Comparison of ENCODE assay signal across 10 cellular contexts in the genomic region with DNA sequence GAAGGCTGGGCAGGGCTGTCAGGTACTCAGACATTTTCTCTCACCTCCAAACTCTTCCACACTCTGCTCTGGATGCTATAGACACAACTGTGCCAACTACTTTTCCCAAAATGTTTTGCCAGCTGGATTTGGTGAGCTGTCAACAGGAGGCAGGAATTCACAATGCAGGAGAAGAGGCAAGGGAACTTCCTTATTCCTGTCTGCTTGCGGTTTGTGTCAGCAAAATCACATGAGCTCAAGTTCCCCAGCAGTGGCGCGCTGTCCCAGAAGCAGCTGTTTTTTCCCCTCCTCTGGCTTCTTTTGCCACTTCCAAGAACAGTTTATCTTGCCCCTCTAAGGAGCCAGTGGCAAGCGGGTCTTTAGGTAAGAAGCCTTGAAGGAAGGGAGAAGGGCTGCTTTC.
DNase-seq lines count a peak whose midpoint lies in the region; ATAC-seq and TF ChIP-seq lines count a peak whose summit lies in the region.
"Had no signal": no experiment of that assay in that cellular context is flagged by ENCODE, and none has a peak within 500 bp of the region (broad histone marks: within the 10 kb centered on the region; RNA-seq: fewer than 3 reads in every experiment).

No MANE protein-coding gene starts in this region.

- no peaks in the 10 kb centered on the region for H3K9me3 ChIP-seq in MG63

- peaks cover 48% of the 10 kb centered on the region for H3K4me1 Mint-ChIP-seq in chondrocyte (ENCODE audit: low read depth)
- H3K4me1 Mint-ChIP-seq in stimulated activated memory B cell treated with anti-CD40 and anti-IgM and Interleukin-4, amounts not matched to agents 10 μg/mL and 1 μg/mL and 100 μg/mL, for 72 hours: no peaks in the 10 kb centered on the region

- no peaks in the 10 kb centered on the region for H3K9me3 Mint-ChIP-seq in chondrocyte (ENCODE audit: low read depth)
- H3K9me3 Mint-ChIP-seq in stimulated activated memory B cell treated with anti-CD40 and anti-IgM and Interleukin-4, amounts not matched to agents 10 μg/mL and 1 μg/mL and 100 μg/mL, for 72 hours: no peaks in the 10 kb centered on the region
- H3K9me3 Mint-ChIP-seq: activated CD4-positive, alpha-beta T cell treated with anti-CD3 and anti-CD28 coated beads, Interleukin-2, amount 10 ng/mL, durations not matched to agents 24 days and 14 days had no signal

- peak; percentile 17 for DNase-seq in MG63
- DNase-seq in chondrocyte (ENCODE audit: low spot score): no peak
- DNase-seq in kidney epithelial cell (ENCODE audit: low read depth): peak; percentile 16
- DNase-seq in NCI-H2107 treated with DMSO at 0.1 percent for 48 hours (lab: John Stamatoyannopoulos, UW; ENCODE audit: unreplicated experiment): no peak
- DNase-seq: activated CD4-positive, alpha-beta T cell treated with anti-CD3 and anti-CD28 coated beads, Interleukin-2, amount 10 ng/mL, durations not matched to agents 24 days and 14 days; DMS79 treated with DMSO at 0.1 percent for 48 hours; NCI-H2029 treated with DMSO at 0.1 percent for 48 hours had no signal

- no peaks in the 10 kb centered on the region for H3K27me3 ChIP-seq in MG63
- no peaks in the 10 kb centered on the region for H3K27me3 ChIP-seq in kidney epithelial cell (ENCODE audit: control insufficient read depth, insufficient read depth, low read length)

- H3K36me3 Mint-ChIP-seq in chondrocyte (ENCODE audit: low read depth): no peaks in the 10 kb centered on the region
- H3K36me3 Mint-ChIP-seq in stimulated activated memory B cell treated with anti-CD40 and anti-IgM and Interleukin-4, amounts not matched to agents 10 μg/mL and 1 μg/mL and 100 μg/mL, for 72 hours: no peaks in the 10 kb centered on the region

- ATAC-seq in stimulated activated memory B cell treated with anti-CD40 and anti-IgM and Interleukin-4, amounts not matched to agents 10 μg/mL and 1 μg/mL and 100 μg/mL, for 72 hours: no peak
- ATAC-seq in HG02852 (IDR thresholded peaks at IDR 0.05; ENCODE audit: unreplicated experiment): no peak
- ATAC-seq in GM21529 (IDR thresholded peaks at IDR 0.05; ENCODE audit: unreplicated experiment): no peak

- H3K36me3 ChIP-seq in MG63 (no peaks in the 10 kb centered on the region), kidney epithelial cell (ENCODE audit: control insufficient read depth, insufficient read depth, low read length) (no peaks in the 10 kb centered on the region)

- H3K4me3 ChIP-seq in MG63: no peak overlapping the region
- H3K4me3 ChIP-seq in kidney epithelial cell (ENCODE audit: low read depth, low read length): no peak overlapping the region

- no peaks in the 10 kb centered on the region for H3K27me3 Mint-ChIP-seq in chondrocyte (ENCODE audit: low read depth)
- no peaks in the 10 kb centered on the region for H3K27me3 Mint-ChIP-seq in stimulated activated memory B cell treated with anti-CD40 and anti-IgM and Interleukin-4, amounts not matched to agents 10 μg/mL and 1 μg/mL and 100 μg/mL, for 72 hours
- H3K27me3 Mint-ChIP-seq: activated CD4-positive, alpha-beta T cell treated with anti-CD3 and anti-CD28 coated beads, Interleukin-2, amount 10 ng/mL, durations not matched to agents 24 days and 14 days had no signal

- peak overlapping the region; percentile 91 for H3K27ac Mint-ChIP-seq in chondrocyte (ENCODE audit: unreplicated experiment)
- peak overlapping the region; percentile 35 for H3K27ac Mint-ChIP-seq in stimulated activated memory B cell treated with anti-CD40 and anti-IgM and Interleukin-4, amounts not matched to agents 10 μg/mL and 1 μg/mL and 100 μg/mL, for 72 hours
- H3K27ac Mint-ChIP-seq: activated CD4-positive, alpha-beta T cell treated with anti-CD3 and anti-CD28 coated beads, Interleukin-2, amount 10 ng/mL, durations not matched to agents 24 days and 14 days had no signal

- H3K4me3 Mint-ChIP-seq in chondrocyte (ENCODE audit: unreplicated experiment): no peak overlapping the region
- no peak overlapping the region for H3K4me3 Mint-ChIP-seq in stimulated activated memory B cell treated with anti-CD40 and anti-IgM and Interleukin-4, amounts not matched to agents 10 μg/mL and 1 μg/mL and 100 μg/mL, for 72 hours
- H3K4me3 Mint-ChIP-seq: activated CD4-positive, alpha-beta T cell treated with anti-CD3 and anti-CD28 coated beads, Interleukin-2, amount 10 ng/mL, durations not matched to agents 24 days and 14 days had no signal

- peak; percentile 68 for TF ChIP-seq CTCF in chondrocyte (IDR thresholded peaks at IDR 0.05)
- peak; percentile 9 for TF ChIP-seq CTCF in kidney epithelial cell (IDR thresholded peaks at IDR 0.05; ENCODE audit: insufficient read depth, low read length, poor library complexity, severe bottlenecking)

Comparison
In these comparisons a context has a peak if more than half of its experiments do, and no peak if none do; other contexts are left out.
1. DNase-seq: peak in MG63 (single experiment) and kidney epithelial cell (single experiment); none in chondrocyte (single experiment) and NCI-H2107 treated with DMSO at 0.1 percent for 48 hours (single experiment).